Comparison of ENCODE assay signal across 8 cellular contexts in the genomic region with DNA sequence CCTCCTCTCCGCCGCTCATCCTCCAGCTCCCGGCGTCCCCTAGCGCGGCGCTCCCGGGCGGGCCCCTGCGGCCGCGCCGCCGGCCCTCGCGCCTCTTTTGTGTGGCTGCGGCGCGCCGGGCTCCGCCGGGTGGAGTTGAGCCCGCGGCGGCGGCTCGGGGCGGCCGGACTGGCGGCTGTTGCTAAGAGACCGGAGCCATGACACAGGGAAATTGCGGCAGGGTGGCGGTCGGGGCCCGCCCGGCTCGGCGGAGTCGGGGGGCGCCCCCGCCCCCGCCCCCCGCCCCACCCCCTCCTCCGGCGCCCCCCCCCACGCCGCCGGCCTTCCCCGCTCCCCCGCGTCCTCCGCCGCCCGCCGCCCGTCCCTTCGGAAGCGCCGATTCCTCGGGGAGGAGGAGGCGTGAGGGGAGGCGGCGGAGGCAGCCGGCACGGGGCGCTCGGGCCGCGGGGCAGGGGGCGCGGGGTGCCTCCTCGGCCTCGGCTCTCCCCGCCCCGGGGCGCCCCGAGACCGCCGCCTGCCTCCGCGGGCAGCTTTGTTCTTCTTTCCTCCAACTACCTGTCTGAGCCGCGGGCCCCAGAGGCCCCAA. TPM values are rescaled to one million over a fixed set of nuclear protein-coding genes. Genes with fewer than 3 reads are reported as not detected.
DNase-seq lines count a peak whose midpoint lies in the region; ATAC-seq and TF ChIP-seq lines count a peak whose summit lies in the region.

A gene (minus strand): TSS at position 223 of the 586 bp plus-strand sequence. CDS start 3,459 bp downstream, outside the sequence.

- no TSS peak for BruUV-seq in OCI-LY7 (replicated peaks; lab: Mats Ljungman, UMichigan)

- H3K36me3 ChIP-seq in SK-N-SH (replicated peaks in 1 of 2; ENCODE audit: control insufficient read depth in 1 of 2, insufficient read depth in 2 of 2, low read length in 1 of 2) (no peaks in the 10 kb centered on the region), sigmoid colon (no peaks in the 10 kb centered on the region), OCI-LY7 (ENCODE audit: insufficient read depth, low read length) (no peaks in the 10 kb centered on the region)

- TF ChIP-seq CTCF in SK-N-SH (IDR thresholded peaks at IDR 0.05) (no peak), sigmoid colon (IDR thresholded peaks at IDR 0.05) (no peak), OCI-LY7 (conservative IDR thresholded peaks at IDR 0.05; ENCODE audit: low read length) (no peak)

- H3K27me3 ChIP-seq in SK-N-SH (ENCODE audit: insufficient read depth), result peaks cover 47% of the 10 kb centered on the region; the same call in 1 of the 2 replicates
- H3K27me3 ChIP-seq in right cardiac atrium (ENCODE audit: control insufficient read depth, insufficient read depth), result no peaks in the 10 kb centered on the region
- peaks cover 27 to 94% (median 41%) of the 10 kb centered on the region in 3 donors for H3K27me3 ChIP-seq in sigmoid colon

- H2AFZ ChIP-seq in SK-N-SH (ENCODE audit: low read depth), result no peak within 1 kb of the TSS
- H2AFZ ChIP-seq in OCI-LY7 (ENCODE audit: low read length), result no peak within 1 kb of the TSS

- H3K4me3 ChIP-seq in SK-N-SH (ENCODE audit: low read depth in 2 of 2, low read length in 1 of 2) (peak within 1 kb of the TSS in 1 of 2 experiments; percentile 39; a peak in 2 of 4 replicates), right cardiac atrium (ENCODE audit: low read length) (peak within 1 kb of the TSS; percentile 77), sigmoid colon (peak within 1 kb of the TSS; percentile 21 to 50 (median 44)), OCI-LY7 (ENCODE audit: low read depth, low read length, poor library complexity, severe bottlenecking) (no peak within 1 kb of the TSS)

- no peak within 1 kb of the TSS for H3K9ac ChIP-seq in SK-N-SH

- TF ChIP-seq EP300 in SK-N-SH (IDR thresholded peaks at IDR 0.05; ENCODE audit: borderline replicate concordance in 1 of 2, low read depth in 1 of 2, low read length in 1 of 2) (no peak), sigmoid colon (IDR thresholded peaks at IDR 0.05) (no peak)

- H3K9me2 ChIP-seq in SK-N-SH, result no peaks in the 10 kb centered on the region
- no peaks in the 10 kb centered on the region for H3K9me2 ChIP-seq in OCI-LY7 (ENCODE audit: insufficient read depth, low read length)

- no peak for TF ChIP-seq RAD21 in SK-N-SH (IDR thresholded peaks at IDR 0.05; ENCODE audit: low read length)

- H3K4me1 ChIP-seq in SK-N-SH (ENCODE audit: control insufficient read depth in 1 of 2, insufficient read depth in 2 of 2, low read depth in 1 of 2, low read length in 1 of 2) (peaks cover 0 to 3% of the 10 kb centered on the region in 2 experiments; a peak in 1 of 4 replicates), right cardiac atrium (ENCODE audit: control insufficient read depth, insufficient read depth, low read length) (no peaks in the 10 kb centered on the region), sigmoid colon (peaks cover 0 to 28% (median 28%) of the 10 kb centered on the region in 4 donors), OCI-LY7 (ENCODE audit: insufficient read depth, low read length, poor library complexity, severe bottlenecking) (no peaks in the 10 kb centered on the region)

- peak; percentile 34 for DNase-seq in 8988T
- peak; percentile 86 for DNase-seq in SK-N-SH
- DNase-seq in right cardiac atrium, result peak; percentile 50 to 68 (median 60)
- peak; percentile 66 for DNase-seq in sigmoid colon
- no peak for DNase-seq in OCI-LY7 (ENCODE audit: low spot score)
- no peak for DNase-seq in activated effector memory CD4-positive, alpha-beta T cell treated with Interleukin-2 at 50 U/mL for 16 hours

- no peak for TF ChIP-seq POLR2A in sigmoid colon (IDR thresholded peaks at IDR 0.05)

- CTCF ChIA-PET in SK-N-SH (lab: Yijun Ruan, JAX) (interaction anchor here (1.0 to 2.1 kb wide), 2 partner anchors 14 to 16 kb away, joined by 4 to 7 read pairs; no protein-coding TSS in a partner anchor), OCI-LY7 (lab: Charles Lee; ENCODE audit: unreplicated experiment) (no interaction called here)

- no peaks in the 10 kb centered on the region for H3K9me3 ChIP-seq in SK-N-SH
- H3K9me3 ChIP-seq in right cardiac atrium (ENCODE audit: control insufficient read depth, low read length), result no peaks in the 10 kb centered on the region
- H3K9me3 ChIP-seq in sigmoid colon, result no peaks in the 10 kb centered on the region
- H3K9me3 ChIP-seq in OCI-LY7 (ENCODE audit: low read length), result no peaks in the 10 kb centered on the region

- H4K20me1 ChIP-seq in SK-N-SH (ENCODE audit: insufficient read depth) (no peaks in the 10 kb centered on the region), OCI-LY7 (ENCODE audit: insufficient read depth, low read length) (no peaks in the 10 kb centered on the region)

- H3F3A ChIP-seq in SK-N-SH (replicated peaks; ENCODE audit: insufficient read depth), result no peaks in the 10 kb centered on the region

- H3K4me2 ChIP-seq in SK-N-SH, result no peak within 1 kb of the TSS
- H3K4me2 ChIP-seq in OCI-LY7 (ENCODE audit: low read length), result no peak within 1 kb of the TSS

- intact Hi-C loops in right cardiac atrium (cut with DNase I), result loop anchor here in 1 of 4 donors (10.0 kb wide), 1 partner anchor 239 kb away; no protein-coding TSS in a partner anchor
- intact Hi-C loops in sigmoid colon (cut with DNase I), result no loop called here
- intact Hi-C loops in OCI-LY7 (cut with micrococcal nuclease; ENCODE audit: unreplicated experiment), result no loop called here

- H3K27ac ChIP-seq in SK-N-SH (ENCODE audit: low read depth in 2 of 2, low read length in 1 of 2), result no peak within 1 kb of the TSS
- H3K27ac ChIP-seq in right cardiac atrium (ENCODE audit: low read length), result peak within 1 kb of the TSS; percentile 32
- peak within 1 kb of the TSS in 3 of 4 donors; percentile 52 to 65 (median 53) for H3K27ac ChIP-seq in sigmoid colon
- no peak within 1 kb of the TSS for H3K27ac ChIP-seq in OCI-LY7 (ENCODE audit: low read depth, low read length, poor library complexity, severe bottlenecking)

- ATAC-seq in GM18868 (IDR thresholded peaks at IDR 0.05; ENCODE audit: unreplicated experiment) (peak; percentile 56), right cardiac atrium (peak; percentile 10 to 32), HG02678 (IDR thresholded peaks at IDR 0.05; ENCODE audit: unreplicated experiment) (no peak)

- no peaks in the 10 kb centered on the region for H3K79me2 ChIP-seq in SK-N-SH (ENCODE audit: insufficient read depth)
- no peaks in the 10 kb centered on the region for H3K79me2 ChIP-seq in OCI-LY7 (ENCODE audit: insufficient read depth, low read depth, low read length)

- POLR2A ChIA-PET in SK-N-SH (lab: Yijun Ruan, JAX), result no interaction called here
- POLR2A ChIA-PET in OCI-LY7 (lab: Charles Lee), result no interaction called here

- WGBS in SK-N-SH (ENCODE audit: low lambda C conversion rate), result no CpG with 5 or more reads among the region's 83 CpGs
- under 1% methylated on average over 75 of the region's 83 CpGs for WGBS in right cardiac atrium
- 0 to 1% methylated on average over 73 to 79 of the region's 83 CpGs for WGBS in sigmoid colon, 2 donors

TF ChIP-seq in SK-N-SH, 30 proteins besides CTCF, POLR2A, EP300 and RAD21 (continues in another document):
- TF ChIP-seq NFIC (IDR thresholded peaks at IDR 0.05; ENCODE audit: borderline replicate concordance) (no peak), GABPA (IDR thresholded peaks at IDR 0.05; ENCODE audit: low read depth) (no peak)
- TF ChIP-seq, protein P1, sequence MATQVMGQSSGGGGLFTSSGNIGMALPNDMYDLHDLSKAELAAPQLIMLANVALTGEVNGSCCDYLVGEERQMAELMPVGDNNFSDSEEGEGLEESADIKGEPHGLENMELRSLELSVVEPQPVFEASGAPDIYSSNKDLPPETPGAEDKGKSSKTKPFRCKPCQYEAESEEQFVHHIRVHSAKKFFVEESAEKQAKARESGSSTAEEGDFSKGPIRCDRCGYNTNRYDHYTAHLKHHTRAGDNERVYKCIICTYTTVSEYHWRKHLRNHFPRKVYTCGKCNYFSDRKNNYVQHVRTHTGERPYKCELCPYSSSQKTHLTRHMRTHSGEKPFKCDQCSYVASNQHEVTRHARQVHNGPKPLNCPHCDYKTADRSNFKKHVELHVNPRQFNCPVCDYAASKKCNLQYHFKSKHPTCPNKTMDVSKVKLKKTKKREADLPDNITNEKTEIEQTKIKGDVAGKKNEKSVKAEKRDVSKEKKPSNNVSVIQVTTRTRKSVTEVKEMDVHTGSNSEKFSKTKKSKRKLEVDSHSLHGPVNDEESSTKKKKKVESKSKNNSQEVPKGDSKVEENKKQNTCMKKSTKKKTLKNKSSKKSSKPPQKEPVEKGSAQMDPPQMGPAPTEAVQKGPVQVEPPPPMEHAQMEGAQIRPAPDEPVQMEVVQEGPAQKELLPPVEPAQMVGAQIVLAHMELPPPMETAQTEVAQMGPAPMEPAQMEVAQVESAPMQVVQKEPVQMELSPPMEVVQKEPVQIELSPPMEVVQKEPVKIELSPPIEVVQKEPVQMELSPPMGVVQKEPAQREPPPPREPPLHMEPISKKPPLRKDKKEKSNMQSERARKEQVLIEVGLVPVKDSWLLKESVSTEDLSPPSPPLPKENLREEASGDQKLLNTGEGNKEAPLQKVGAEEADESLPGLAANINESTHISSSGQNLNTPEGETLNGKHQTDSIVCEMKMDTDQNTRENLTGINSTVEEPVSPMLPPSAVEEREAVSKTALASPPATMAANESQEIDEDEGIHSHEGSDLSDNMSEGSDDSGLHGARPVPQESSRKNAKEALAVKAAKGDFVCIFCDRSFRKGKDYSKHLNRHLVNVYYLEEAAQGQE (IDR thresholded peaks at IDR 0.05; ENCODE audit: low read depth, low read length), result no peak
- TF ChIP-seq, protein P2, sequence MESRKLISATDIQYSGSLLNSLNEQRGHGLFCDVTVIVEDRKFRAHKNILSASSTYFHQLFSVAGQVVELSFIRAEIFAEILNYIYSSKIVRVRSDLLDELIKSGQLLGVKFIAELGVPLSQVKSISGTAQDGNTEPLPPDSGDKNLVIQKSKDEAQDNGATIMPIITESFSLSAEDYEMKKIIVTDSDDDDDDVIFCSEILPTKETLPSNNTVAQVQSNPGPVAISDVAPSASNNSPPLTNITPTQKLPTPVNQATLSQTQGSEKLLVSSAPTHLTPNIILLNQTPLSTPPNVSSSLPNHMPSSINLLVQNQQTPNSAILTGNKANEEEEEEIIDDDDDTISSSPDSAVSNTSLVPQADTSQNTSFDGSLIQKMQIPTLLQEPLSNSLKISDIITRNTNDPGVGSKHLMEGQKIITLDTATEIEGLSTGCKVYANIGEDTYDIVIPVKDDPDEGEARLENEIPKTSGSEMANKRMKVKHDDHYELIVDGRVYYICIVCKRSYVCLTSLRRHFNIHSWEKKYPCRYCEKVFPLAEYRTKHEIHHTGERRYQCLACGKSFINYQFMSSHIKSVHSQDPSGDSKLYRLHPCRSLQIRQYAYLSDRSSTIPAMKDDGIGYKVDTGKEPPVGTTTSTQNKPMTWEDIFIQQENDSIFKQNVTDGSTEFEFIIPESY (IDR thresholded peaks at IDR 0.05; ENCODE audit: borderline replicate concordance, low read depth), result no peak

RNA-seq across cellular contexts. Expression of the gene that starts here (rescaled TPM):
- polyA plus RNA-seq in SK-N-SH (2012; rRNA removed) (not detected in 2 replicates), right cardiac atrium (1.1 TPM), sigmoid colon (under 1 TPM in 1 of 3 donors, not detected in 2; 0.58 TPM)
- not detected in 2 replicates for polyA plus RNA-seq in SK-N-SH (2012; cell fraction: cytosol; rRNA removed)
- not detected in 2 replicates for polyA plus RNA-seq in SK-N-SH (2012; cell fraction: nucleus; rRNA removed)
- total RNA-seq in right cardiac atrium (1 to 10 TPM; 4.2 to 8.4 (median 6.1) TPM), sigmoid colon (under 1 TPM; under 0.01 to 0.95 (median 0.61) TPM), OCI-LY7 (2022) (not detected in 2 replicates)
- not detected in 2 replicates for total RNA-seq in OCI-LY7 (2014; rRNA removed; shearing (Covaris generic))

Comparison
In these comparisons a context has a peak if more than half of its experiments do, and no peak if none do; other contexts are left out.
1. Peak in DNase-seq in SK-N-SH; RNA of the gene not detected or under 1 TPM.
2. Peak in DNase-seq, H3K4me3 ChIP-seq and H3K27ac ChIP-seq in sigmoid colon; RNA of the gene not detected or under 1 TPM.
3. DNase-seq: peak in 8988T (single experiment) and right cardiac atrium (3 of 3); none in OCI-LY7 (single experiment) and activated effector memory CD4-positive, alpha-beta T cell treated with Interleukin-2 at 50 U/mL for 16 hours (single experiment).